13 cellular contexts compared by ENCODE assay signal in genomic region chr14:30624132-30624423, GRCh38. TPM values are rescaled to one million over a fixed set of nuclear protein-coding genes. Genes with fewer than 3 reads are reported as not detected.
DNase-seq lines count a peak whose midpoint lies in the region; TF ChIP-seq lines count a peak whose summit lies in the region.
"Had no signal": no experiment of that assay in that cellular context is flagged by ENCODE, and none has a peak within 500 bp of the region (broad histone marks: within the 10 kb centered on the region; RNA-seq: fewer than 3 reads in every experiment).

No MANE protein-coding gene starts in this region.

- CTCF ChIA-PET in activated CD4-positive, alpha-beta memory T cell treated with anti-CD3 and anti-CD28 coated beads, Interleukin-2, amount 10 ng/mL, durations not matched to agents 7 days and 5 days (lab: Charles Lee) = interaction anchor here (1.1 kb wide), 1 partner anchor 21 kb away, joined by 3 read pairs; no protein-coding TSS in a partner anchor
- CTCF ChIA-PET in activated CD4-positive, alpha-beta memory T cell treated with anti-CD3 and anti-CD28 coated beads for 36 hours (lab: Charles Lee) = no interaction called here

- peaks cover 47% of the 10 kb centered on the region for H3K4me1 Mint-ChIP-seq in activated CD4-positive, alpha-beta memory T cell treated with anti-CD3 and anti-CD28 coated beads, Interleukin-2, amount 10 ng/mL, durations not matched to agents 7 days and 5 days
- H3K4me1 Mint-ChIP-seq in activated CD4-positive, alpha-beta memory T cell treated with anti-CD3 and anti-CD28 coated beads for 36 hours (ENCODE audit: low read depth) = peaks cover 42% of the 10 kb centered on the region
- H3K4me1 Mint-ChIP-seq in endodermal cell (peaks cover 16% of the 10 kb centered on the region), progenitor cell of endocrine pancreas (ENCODE audit: low read depth) (peaks cover 14% of the 10 kb centered on the region)

- POLR2A ChIA-PET in activated CD4-positive, alpha-beta memory T cell treated with anti-CD3 and anti-CD28 coated beads, Interleukin-2, amount 10 ng/mL, durations not matched to agents 7 days and 5 days (lab: Charles Lee) = interaction anchor here (1.0 to 4.3 kb wide), 2 partner anchors 15 to 65 kb away, joined by 5 to 44 read pairs; partner anchors contain the start of gene G2E3
- POLR2A ChIA-PET in activated CD4-positive, alpha-beta memory T cell treated with anti-CD3 and anti-CD28 coated beads for 36 hours (lab: Charles Lee) = no interaction called here

- no peak overlapping the region for H3K9ac ChIP-seq in endodermal cell (ENCODE audit: extremely low read depth, low read length, poor library complexity, severe bottlenecking)

- H3K9me3 Mint-ChIP-seq in activated CD4-positive, alpha-beta memory T cell treated with anti-CD3 and anti-CD28 coated beads, Interleukin-2, amount 10 ng/mL, durations not matched to agents 7 days and 5 days = no peaks in the 10 kb centered on the region
- H3K9me3 Mint-ChIP-seq in activated CD4-positive, alpha-beta memory T cell treated with anti-CD3 and anti-CD28 coated beads for 36 hours = no peaks in the 10 kb centered on the region
- no peaks in the 10 kb centered on the region for H3K9me3 Mint-ChIP-seq in endodermal cell
- no peaks in the 10 kb centered on the region for H3K9me3 Mint-ChIP-seq in progenitor cell of endocrine pancreas (ENCODE audit: low read depth)
- H3K9me3 Mint-ChIP-seq: dendritic cell treated with granulocyte-macrophage colony-stimulating factor and Interleukin-4, amounts not matched to agents 40 ng/mL and 50 ng/mL, for 4 days had no signal

- WGBS in endodermal cell (ENCODE audit: insufficient coverage in 1 of 2, insufficient read length in 1 of 2), 2 experiments = 96 to 99% methylated on average over 5 of the region's 5 CpGs

- H3K27me3 ChIP-seq in endodermal cell (ENCODE audit: control insufficient read depth, insufficient read depth, low read length, poor library complexity, severe bottlenecking) = no peaks in the 10 kb centered on the region
- H3K27me3 ChIP-seq: heart right ventricle had no signal

- no peaks in the 10 kb centered on the region for H3K9me3 ChIP-seq in endodermal cell (ENCODE audit: control insufficient read depth, low read length)
- H3K9me3 ChIP-seq: heart right ventricle had no signal

- TF ChIP-seq CTCF in NB4 (IDR thresholded peaks at IDR 0.05; ENCODE audit: low read depth, low read length) (no peak), endodermal cell (conservative IDR thresholded peaks at IDR 0.05) (no peak), progenitor cell of endocrine pancreas (IDR thresholded peaks at IDR 0.05; ENCODE audit: unreplicated experiment) (no peak)

- H3K4me3 ChIP-seq in NB4 (ENCODE audit: low read depth, low read length) (peak overlapping the region; percentile 94), endodermal cell (ENCODE audit: low read length) (peak overlapping the region; percentile 92)

- no peak for DNase-seq in activated CD4-positive, alpha-beta memory T cell treated with anti-CD3 and anti-CD28 coated beads, Interleukin-2, amount 10 ng/mL, durations not matched to agents 7 days and 5 days
- DNase-seq in activated CD4-positive, alpha-beta memory T cell treated with anti-CD3 and anti-CD28 coated beads for 36 hours = no peak
- DNase-seq in NB4 (ENCODE audit: low read depth) = no peak
- no peak for DNase-seq in endodermal cell
- no peak for DNase-seq in progenitor cell of endocrine pancreas (ENCODE audit: low spot score, unreplicated experiment)
- DNase-seq in retina = no peak
- DNase-seq in MV-4-11 (lab: John Stamatoyannopoulos, UW) = no peak
- no peak for DNase-seq in head of caudate nucleus
- DNase-seq: GDM1, GOT3, heart right ventricle, NCI-H69 had no signal

- no peak overlapping the region for H3K27ac ChIP-seq in endodermal cell (ENCODE audit: low read depth, low read length)
- H3K27ac ChIP-seq: heart right ventricle had no signal

- no peaks in the 10 kb centered on the region for H3K27me3 Mint-ChIP-seq in activated CD4-positive, alpha-beta memory T cell treated with anti-CD3 and anti-CD28 coated beads, Interleukin-2, amount 10 ng/mL, durations not matched to agents 7 days and 5 days
- no peaks in the 10 kb centered on the region for H3K27me3 Mint-ChIP-seq in activated CD4-positive, alpha-beta memory T cell treated with anti-CD3 and anti-CD28 coated beads for 36 hours
- H3K27me3 Mint-ChIP-seq in endodermal cell (ENCODE audit: insufficient read depth) = no peaks in the 10 kb centered on the region
- H3K27me3 Mint-ChIP-seq in progenitor cell of endocrine pancreas = no peaks in the 10 kb centered on the region
- H3K27me3 Mint-ChIP-seq: dendritic cell treated with granulocyte-macrophage colony-stimulating factor and Interleukin-4, amounts not matched to agents 40 ng/mL and 50 ng/mL, for 4 days had no signal

- intact Hi-C loops in activated CD4-positive, alpha-beta memory T cell treated with anti-CD3 and anti-CD28 coated beads for 36 hours (cut with micrococcal nuclease) = loop anchor here (5.0 to 10.0 kb wide), 2 partner anchors 1451 to 1578 kb away; partner anchors contain the start of genes ARHGAP5, RNU6-7 and RNU6-8
- intact Hi-C loops in head of caudate nucleus (cut with DNase I) = no loop called here

- H3K36me3 ChIP-seq in endodermal cell (ENCODE audit: control insufficient read depth, insufficient read depth, low read length) = peaks cover 32% of the 10 kb centered on the region

- peak overlapping the region; percentile 18 for H3K4me3 Mint-ChIP-seq in activated CD4-positive, alpha-beta memory T cell treated with anti-CD3 and anti-CD28 coated beads, Interleukin-2, amount 10 ng/mL, durations not matched to agents 7 days and 5 days
- H3K4me3 Mint-ChIP-seq in activated CD4-positive, alpha-beta memory T cell treated with anti-CD3 and anti-CD28 coated beads for 36 hours = no peak overlapping the region
- peak overlapping the region; percentile 92 for H3K4me3 Mint-ChIP-seq in endodermal cell
- H3K4me3 Mint-ChIP-seq in progenitor cell of endocrine pancreas (ENCODE audit: low read depth) = peak overlapping the region; percentile 58
- H3K4me3 Mint-ChIP-seq: dendritic cell treated with granulocyte-macrophage colony-stimulating factor and Interleukin-4, amounts not matched to agents 40 ng/mL and 50 ng/mL, for 4 days had no signal

- no peak for TF ChIP-seq POLR2A in NB4 (IDR thresholded peaks at IDR 0.05; ENCODE audit: extremely low read depth, insufficient read length)

- H3K36me3 Mint-ChIP-seq in activated CD4-positive, alpha-beta memory T cell treated with anti-CD3 and anti-CD28 coated beads, Interleukin-2, amount 10 ng/mL, durations not matched to agents 7 days and 5 days (ENCODE audit: low read depth) = peaks cover 30% of the 10 kb centered on the region
- peaks cover 8% of the 10 kb centered on the region for H3K36me3 Mint-ChIP-seq in activated CD4-positive, alpha-beta memory T cell treated with anti-CD3 and anti-CD28 coated beads for 36 hours
- H3K36me3 Mint-ChIP-seq in endodermal cell (ENCODE audit: low read depth) (peaks cover 11% of the 10 kb centered on the region), progenitor cell of endocrine pancreas (ENCODE audit: insufficient read depth) (peaks cover 4% of the 10 kb centered on the region)

- no peak overlapping the region for H3K27ac Mint-ChIP-seq in activated CD4-positive, alpha-beta memory T cell treated with anti-CD3 and anti-CD28 coated beads, Interleukin-2, amount 10 ng/mL, durations not matched to agents 7 days and 5 days
- H3K27ac Mint-ChIP-seq in activated CD4-positive, alpha-beta memory T cell treated with anti-CD3 and anti-CD28 coated beads for 36 hours = no peak overlapping the region
- no peak overlapping the region for H3K27ac Mint-ChIP-seq in endodermal cell
- no peak overlapping the region for H3K27ac Mint-ChIP-seq in progenitor cell of endocrine pancreas
- H3K27ac Mint-ChIP-seq: dendritic cell treated with granulocyte-macrophage colony-stimulating factor and Interleukin-4, amounts not matched to agents 40 ng/mL and 50 ng/mL, for 4 days had no signal

- no peaks in the 10 kb centered on the region for H3K4me1 ChIP-seq in endodermal cell (ENCODE audit: control insufficient read depth, insufficient read depth, low read length)

RNA-seq across cellular contexts. Expression of gene SCFD1, which starts 2.0 kb away (rescaled TPM):
- total RNA-seq in activated CD4-positive, alpha-beta memory T cell treated with anti-CD3 and anti-CD28 coated beads, Interleukin-2, amount 10 ng/mL, durations not matched to agents 7 days and 5 days = 10 to 100 TPM; 61.8 to 65.4 TPM
- 10 to 100 TPM; 52.6 to 56.5 TPM for total RNA-seq in activated CD4-positive, alpha-beta memory T cell treated with anti-CD3 and anti-CD28 coated beads for 36 hours
- total RNA-seq in endodermal cell = 10 to 100 TPM; 82.4 to 98.4 TPM
- polyA plus RNA-seq in endodermal cell (2013, experiment 1 of 2) = 54.8 TPM
- 53.3 TPM for polyA plus RNA-seq in endodermal cell (2013, experiment 2 of 2)
- total RNA-seq in progenitor cell of endocrine pancreas = 90.9 and 97.6 TPM in 2 replicates
